In genomic region chr6:158387036-158387435, GRCh38 we compare ENCODE assay signal across 14 cellular contexts.
DNase-seq lines count a peak whose midpoint lies in the region; ATAC-seq, FAIRE-seq and TF ChIP-seq lines count a peak whose summit lies in the region.
"Had no signal": no experiment of that assay in that cellular context is flagged by ENCODE, and none has a peak within 500 bp of the region (broad histone marks: within the 10 kb centered on the region; RNA-seq: fewer than 3 reads in every experiment).

No MANE protein-coding gene starts in this region.

- peak; percentile 8; the same call in 1 of the 2 replicates for TF ChIP-seq CTCF in C4-2B (conservative IDR thresholded peaks at IDR 0.05)
- peak; percentile 21 for TF ChIP-seq CTCF in RWPE2 (IDR thresholded peaks at IDR 0.05; ENCODE audit: poor library complexity, severe bottlenecking)
- TF ChIP-seq CTCF in fibroblast of mammary gland (conservative IDR thresholded peaks at IDR 0.05; ENCODE audit: control insufficient read depth, insufficient read depth, low read depth, low read length): peak; percentile 18

- DNase-seq in GM18507 (ENCODE audit: extremely low spot score, insufficient read length, low read depth) (no peak), RWPE2 (ENCODE audit: low spot score) (no peak), fibroblast of mammary gland (ENCODE audit: low read depth) (no peak), posterior vena cava (ENCODE audit: low spot score) (no peak), anterior cingulate cortex (lab: John Stamatoyannopoulos, UW) (no peak)
- DNase-seq: activated CD4-positive, alpha-beta memory T cell treated with anti-CD3 and anti-CD28 coated beads for 36 hours; caudate nucleus; COR-L47; mesenchymal stem cell; NCI-H1436 treated with DMSO at 0.1 percent for 48 hours; stimulated activated CD4-positive, alpha-beta T cell treated with anti-CD3 and anti-CD28 coated beads, Interleukin-2, amount 100 ng/mL, for 48 hours had no signal

- ATAC-seq in RWPE2 (ENCODE audit: low read depth) (no peak), HG03108 (IDR thresholded peaks at IDR 0.05; ENCODE audit: unreplicated experiment) (no peak), HG02610 (IDR thresholded peaks at IDR 0.05; ENCODE audit: unreplicated experiment) (no peak)

- no peaks in the 10 kb centered on the region for H3K36me3 ChIP-seq in RWPE2 (ENCODE audit: low read depth)

- intact Hi-C loops in posterior vena cava (cut with DNase I): no loop called here

- H3K9me3 ChIP-seq in RWPE2 (ENCODE audit: severe bottlenecking): no peaks in the 10 kb centered on the region

- H3K4me1 ChIP-seq in RWPE2 (ENCODE audit: insufficient read depth, poor library complexity, severe bottlenecking): peaks cover 16% of the 10 kb centered on the region

- H3K27ac ChIP-seq in C4-2B: no peak overlapping the region
- H3K27ac ChIP-seq in RWPE2 (ENCODE audit: poor library complexity, severe bottlenecking): no peak overlapping the region

- H3K27me3 ChIP-seq in RWPE2 (ENCODE audit: insufficient read depth, poor library complexity, severe bottlenecking): no peaks in the 10 kb centered on the region

- peak; percentile 36 for FAIRE-seq in GM18507 (lab: Jason Lieb, UNC)

- H3K4me3 ChIP-seq in RWPE2 (ENCODE audit: severe bottlenecking) (no peak overlapping the region), fibroblast of mammary gland (ENCODE audit: control insufficient read depth, low read depth, low read length) (no peak overlapping the region)
